ENCODE assay signal across 1 cellular context in genomic region chr20:33837096-33837830, GRCh38.
A peak's percentile ranks its signal among the peaks of the same experiment; 100 is the strongest.
TF ChIP-seq lines count a peak whose summit lies in the region.

No MANE protein-coding gene starts in this region.

TF ChIP-seq in HepG2, 621 proteins besides CTCF, POLR2A, EP300 and RAD21 (continued from another document):
- TF ChIP-seq, protein P1, sequence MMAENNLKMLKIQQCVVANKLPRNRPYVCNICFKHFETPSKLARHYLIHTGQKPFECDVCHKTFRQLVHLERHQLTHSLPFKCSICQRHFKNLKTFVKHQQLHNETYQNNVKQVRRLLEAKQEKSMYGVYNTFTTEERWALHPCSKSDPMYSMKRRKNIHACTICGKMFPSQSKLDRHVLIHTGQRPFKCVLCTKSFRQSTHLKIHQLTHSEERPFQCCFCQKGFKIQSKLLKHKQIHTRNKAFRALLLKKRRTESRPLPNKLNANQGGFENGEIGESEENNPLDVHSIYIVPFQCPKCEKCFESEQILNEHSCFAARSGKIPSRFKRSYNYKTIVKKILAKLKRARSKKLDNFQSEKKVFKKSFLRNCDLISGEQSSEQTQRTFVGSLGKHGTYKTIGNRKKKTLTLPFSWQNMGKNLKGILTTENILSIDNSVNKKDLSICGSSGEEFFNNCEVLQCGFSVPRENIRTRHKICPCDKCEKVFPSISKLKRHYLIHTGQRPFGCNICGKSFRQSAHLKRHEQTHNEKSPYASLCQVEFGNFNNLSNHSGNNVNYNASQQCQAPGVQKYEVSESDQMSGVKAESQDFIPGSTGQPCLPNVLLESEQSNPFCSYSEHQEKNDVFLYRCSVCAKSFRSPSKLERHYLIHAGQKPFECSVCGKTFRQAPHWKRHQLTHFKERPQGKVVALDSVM (CRISPR knock-in tag; IDR thresholded peaks at IDR 0.05) = peak; percentile 42; the same call in 1 of the 2 replicates
